ENCODE assay signal across 10 cellular contexts in genomic region chr1:116987256-116987555, GRCh38. TPM values are rescaled to one million over a fixed set of nuclear protein-coding genes. Genes with fewer than 3 reads are reported as not detected.
DNase-seq lines count a peak whose midpoint lies in the region; ATAC-seq lines count a peak whose summit lies in the region.
"Had no signal": no experiment of that assay in that cellular context is flagged by ENCODE, and none has a peak within 500 bp of the region (broad histone marks: within the 10 kb centered on the region; RNA-seq: fewer than 3 reads in every experiment).

No MANE protein-coding gene starts in this region.

- no peak for ATAC-seq in naive B cell (ENCODE audit: low read depth in 2 of 2)
- no peak for ATAC-seq in HG02759 (IDR thresholded peaks at IDR 0.05; ENCODE audit: unreplicated experiment)

- H3K4me1 Mint-ChIP-seq in T-helper 1 cell treated with Interleukin-12 subunit alpha and Interleukin-12 subunit beta and Interleukin-4 antibody, amounts not matched to agents 30 μg/mL and 1 μg/mL, for 36 hours (ENCODE audit: low read depth) = peaks cover 30% of the 10 kb centered on the region
- peaks cover 0 to 5% (median 0%) of the 10 kb centered on the region in 3 donors for H3K4me1 Mint-ChIP-seq in naive B cell

- peak overlapping the region; percentile 83 for H3K4me3 Mint-ChIP-seq in T-helper 1 cell treated with Interleukin-12 subunit alpha and Interleukin-12 subunit beta and Interleukin-4 antibody, amounts not matched to agents 30 μg/mL and 1 μg/mL, for 36 hours
- H3K4me3 Mint-ChIP-seq in naive B cell = peak overlapping the region in 5 of 8 donors; percentile 0 to 73 (median 17)

- H3K27ac Mint-ChIP-seq in T-helper 1 cell treated with Interleukin-12 subunit alpha and Interleukin-12 subunit beta and Interleukin-4 antibody, amounts not matched to agents 30 μg/mL and 1 μg/mL, for 36 hours = peak overlapping the region; percentile 91
- no peak overlapping the region for H3K27ac Mint-ChIP-seq in naive B cell

- no peaks in the 10 kb centered on the region for H3K27me3 Mint-ChIP-seq in T-helper 1 cell treated with Interleukin-12 subunit alpha and Interleukin-12 subunit beta and Interleukin-4 antibody, amounts not matched to agents 30 μg/mL and 1 μg/mL, for 36 hours (ENCODE audit: low read depth)
- H3K27me3 Mint-ChIP-seq in naive B cell = peaks cover 13 to 22% (median 16%) of the 10 kb centered on the region in 3 donors

- H3K9me3 Mint-ChIP-seq in T-helper 1 cell treated with Interleukin-12 subunit alpha and Interleukin-12 subunit beta and Interleukin-4 antibody, amounts not matched to agents 30 μg/mL and 1 μg/mL, for 36 hours = no peaks in the 10 kb centered on the region
- H3K9me3 Mint-ChIP-seq in naive B cell = no peaks in the 10 kb centered on the region

- H3K36me3 Mint-ChIP-seq in T-helper 1 cell treated with Interleukin-12 subunit alpha and Interleukin-12 subunit beta and Interleukin-4 antibody, amounts not matched to agents 30 μg/mL and 1 μg/mL, for 36 hours (ENCODE audit: low read depth) = peaks cover 3% of the 10 kb centered on the region
- no peaks in the 10 kb centered on the region for H3K36me3 Mint-ChIP-seq in naive B cell

- peak; percentile 69 for DNase-seq in activated T-cell treated with anti-CD3 and anti-CD28 coated beads, Interleukin-2, amount 50 U/mL, for 1 hour
- no peak for DNase-seq in naive B cell
- DNase-seq in stimulated activated naive CD4-positive, alpha-beta T cell (lab: John Stamatoyannopoulos, UW) = peak; percentile 55 to 84 (median 66)
- DNase-seq in NCI-H774 (lab: John Stamatoyannopoulos, UW) = no peak
- no peak for DNase-seq in mesenteric fat pad (ENCODE audit: low spot score)
- DNase-seq: brain microvascular endothelial cell, hypothalamus, NCI-H226 had no signal

RNA-seq across cellular contexts. Expression of gene CD101, which starts 14.4 kb away (rescaled TPM):
- under 1 TPM in 3 of 6 donors, not detected in 3; 0.09 to 0.86 (median 0.14) TPM for polyA plus RNA-seq in naive B cell (ENCODE audit: low read depth in 6 of 6)
- 1.5 TPM for total RNA-seq in mesenteric fat pad

Comparison
In these comparisons a context has a peak if more than half of its experiments do, and no peak if none do; other contexts are left out.
1. DNase-seq: peak in activated T-cell treated with anti-CD3 and anti-CD28 coated beads, Interleukin-2, amount 50 U/mL, for 1 hour (single experiment) and stimulated activated naive CD4-positive, alpha-beta T cell (6 of 6); none in naive B cell (single experiment), NCI-H774 (single experiment) and mesenteric fat pad (single experiment).